23 cellular contexts compared by ENCODE assay signal in genomic region chr10:80192553-80192952, GRCh38. TPM values are rescaled to one million over a fixed set of nuclear protein-coding genes. Genes with fewer than 3 reads are reported as not detected.
DNase-seq lines count a peak whose midpoint lies in the region; ATAC-seq, FAIRE-seq and TF ChIP-seq lines count a peak whose summit lies in the region.
"Had no signal": no experiment of that assay in that cellular context is flagged by ENCODE, and none has a peak within 500 bp of the region (broad histone marks: within the 10 kb centered on the region; RNA-seq: fewer than 3 reads in every experiment).

No MANE protein-coding gene starts in this region.

- no peaks in the 10 kb centered on the region for H3K27me3 ChIP-seq in CD4-positive, CD25-positive, alpha-beta regulatory T cell (ENCODE audit: control insufficient read depth, insufficient read depth, low read length)
- H3K27me3 ChIP-seq in CD8-positive, alpha-beta memory T cell (ENCODE audit: insufficient read depth, low read length, poor library complexity, severe bottlenecking) = no peaks in the 10 kb centered on the region
- no peaks in the 10 kb centered on the region for H3K27me3 ChIP-seq in colonic mucosa
- H3K27me3 ChIP-seq in pancreas = no peaks in the 10 kb centered on the region
- H3K27me3 ChIP-seq: thyroid gland had no signal

- peaks cover 0 to 2% (median 0%) of the 10 kb centered on the region in 7 donors for H3K9me3 Mint-ChIP-seq in CD4-positive, CD25-positive, alpha-beta regulatory T cell
- no peaks in the 10 kb centered on the region for H3K9me3 Mint-ChIP-seq in CD8-positive, alpha-beta memory T cell

- H3K27ac Mint-ChIP-seq in CD4-positive, CD25-positive, alpha-beta regulatory T cell = peak overlapping the region in 1 of 3 donors; percentile 83
- peak overlapping the region in 6 of 8 donors; percentile 83 to 98 (median 91) for H3K27ac Mint-ChIP-seq in CD8-positive, alpha-beta memory T cell

- peak overlapping the region in 3 of 4 donors; percentile 4 to 90 (median 72) for H3K4me3 Mint-ChIP-seq in CD4-positive, CD25-positive, alpha-beta regulatory T cell
- H3K4me3 Mint-ChIP-seq in CD8-positive, alpha-beta memory T cell = no peak overlapping the region
- H3K4me3 Mint-ChIP-seq: neural crest cell had no signal

- peak overlapping the region in 1 of 2 donors; percentile 78 for H3K9ac ChIP-seq in colonic mucosa (ENCODE audit: low read depth in 2 of 2, low read length in 2 of 2)

- peaks cover 15% of the 10 kb centered on the region for H3K36me3 ChIP-seq in CD4-positive, CD25-positive, alpha-beta regulatory T cell (ENCODE audit: control insufficient read depth, insufficient read depth, low read length)
- H3K36me3 ChIP-seq in CD8-positive, alpha-beta memory T cell (ENCODE audit: insufficient read depth, low read length) = peaks cover 10% of the 10 kb centered on the region
- H3K36me3 ChIP-seq in colonic mucosa = no peaks in the 10 kb centered on the region
- no peaks in the 10 kb centered on the region for H3K36me3 ChIP-seq in pancreas
- H3K36me3 ChIP-seq: thyroid gland had no signal

- no peaks in the 10 kb centered on the region for H3K27me3 Mint-ChIP-seq in CD4-positive, CD25-positive, alpha-beta regulatory T cell
- no peaks in the 10 kb centered on the region for H3K27me3 Mint-ChIP-seq in CD8-positive, alpha-beta memory T cell

- peaks cover 0 to 2% of the 10 kb centered on the region in 2 experiments for H3K9me3 ChIP-seq in CD4-positive, CD25-positive, alpha-beta regulatory T cell (ENCODE audit: control insufficient read depth in 2 of 2, low read length in 2 of 2)
- H3K9me3 ChIP-seq in CD8-positive, alpha-beta memory T cell (ENCODE audit: low read length) = no peaks in the 10 kb centered on the region
- H3K9me3 ChIP-seq in colonic mucosa = no peaks in the 10 kb centered on the region
- no peaks in the 10 kb centered on the region for H3K9me3 ChIP-seq in pancreas
- H3K9me3 ChIP-seq: thyroid gland had no signal

- peak overlapping the region; percentile 53 for H3K27ac ChIP-seq in CD4-positive, CD25-positive, alpha-beta regulatory T cell (ENCODE audit: insufficient read depth, low read length, poor library complexity, severe bottlenecking)
- H3K27ac ChIP-seq in CD8-positive, alpha-beta memory T cell (ENCODE audit: low read depth, low read length) = no peak overlapping the region
- peak overlapping the region; percentile 73 for H3K27ac ChIP-seq in colonic mucosa
- H3K27ac ChIP-seq in pancreas = peak overlapping the region; percentile 0 to 99 (median 62)
- H3K27ac ChIP-seq: thyroid gland had no signal

- ATAC-seq in CD4-positive, CD25-positive, alpha-beta regulatory T cell (ENCODE audit: low read depth in 2 of 2) = no peak
- ATAC-seq in pancreas = no peak
- no peak for ATAC-seq in GM19463 (IDR thresholded peaks at IDR 0.05; ENCODE audit: unreplicated experiment)
- ATAC-seq: GM12878 had no signal

- H3K36me3 Mint-ChIP-seq in CD4-positive, CD25-positive, alpha-beta regulatory T cell = peaks cover 16% of the 10 kb centered on the region
- H3K36me3 Mint-ChIP-seq in CD8-positive, alpha-beta memory T cell = peaks cover 0 to 30% (median 8%) of the 10 kb centered on the region in 3 donors

- peaks cover 16 to 90% (median 72%) of the 10 kb centered on the region in 4 donors for H3K4me1 Mint-ChIP-seq in CD4-positive, CD25-positive, alpha-beta regulatory T cell
- peaks cover 71 to 89% (median 85%) of the 10 kb centered on the region in 3 donors for H3K4me1 Mint-ChIP-seq in CD8-positive, alpha-beta memory T cell
- H3K4me1 Mint-ChIP-seq: neural crest cell had no signal

- DNase-seq in CD4-positive, CD25-positive, alpha-beta regulatory T cell = no peak
- no peak for DNase-seq in CD8-positive, alpha-beta memory T cell
- DNase-seq in colonic mucosa = no peak
- no peak for DNase-seq in pancreas
- DNase-seq in midbrain (lab: John Stamatoyannopoulos, UW) = no peak
- no peak for DNase-seq in GDM1 (lab: John Stamatoyannopoulos, UW)
- DNase-seq: activated CD4-positive, alpha-beta T cell treated with anti-CD3 and anti-CD28 coated beads for 48 hours; dermis blood vessel endothelial cell; DMS153; foreskin fibroblast; hypothalamus; Karpas-422; kidney; mesenchymal stem cell; NCI-H1092; NCI-H2081 treated with DMSO at 0.1 percent for 48 hours; NCI-H524; stimulated activated CD4-positive, alpha-beta T cell treated with anti-CD3 and anti-CD28 coated beads, Interleukin-12 subunit alpha, Interleukin-12 subunit beta, amount 100 ng/mL, for 4 hours; thyroid gland had no signal

- peak overlapping the region; percentile 23 for H3K4me3 ChIP-seq in CD4-positive, CD25-positive, alpha-beta regulatory T cell (ENCODE audit: low read depth, low read length)
- no peak overlapping the region for H3K4me3 ChIP-seq in CD8-positive, alpha-beta memory T cell (ENCODE audit: low read length)
- H3K4me3 ChIP-seq in colonic mucosa (no peak overlapping the region), pancreas (no peak overlapping the region)
- H3K4me3 ChIP-seq: GM12878, thyroid gland had no signal

- no peak for FAIRE-seq in pancreas (lab: Jason Lieb, UNC)
- FAIRE-seq: GM12878, H1, kidney had no signal

- intact Hi-C loops in colonic mucosa (cut with DNase I) = no loop called here
- intact Hi-C loops in pancreas (cut with DNase I) = no loop called here

- peaks cover 92% of the 10 kb centered on the region for H3K4me1 ChIP-seq in CD4-positive, CD25-positive, alpha-beta regulatory T cell (ENCODE audit: control insufficient read depth, insufficient read depth, low read length, poor library complexity, severe bottlenecking)
- peaks cover 84% of the 10 kb centered on the region for H3K4me1 ChIP-seq in CD8-positive, alpha-beta memory T cell (ENCODE audit: insufficient read depth, low read length)
- peaks cover 37% of the 10 kb centered on the region for H3K4me1 ChIP-seq in colonic mucosa
- H3K4me1 ChIP-seq in pancreas = peaks cover 38 to 76% (median 52%) of the 10 kb centered on the region in 3 donors

- CTCF ChIA-PET in CD8-positive, alpha-beta memory T cell (lab: Charles Lee) = no interaction called here

- TF ChIP-seq CTCF in colonic mucosa (IDR thresholded peaks at IDR 0.05) (no peak), pancreas (IDR thresholded peaks at IDR 0.05) (no peak)

- POLR2A ChIA-PET in CD8-positive, alpha-beta memory T cell (lab: Charles Lee) = no interaction called here

RNA-seq across cellular contexts. Expression of gene ANXA11, which starts 12.8 kb away (rescaled TPM):
- total RNA-seq in CD4-positive, CD25-positive, alpha-beta regulatory T cell = 252 TPM
- 100 to 1,000 TPM; 253 to 316 (median 283) TPM for polyA plus RNA-seq in CD4-positive, CD25-positive, alpha-beta regulatory T cell
- 100 to 1,000 TPM; 211 to 217 TPM for total RNA-seq in CD8-positive, alpha-beta memory T cell
- 292 TPM for polyA plus RNA-seq in CD8-positive, alpha-beta memory T cell
- total RNA-seq in colonic mucosa (100 to 1,000 TPM; 271 to 353 TPM), pancreas (100 to 1,000 TPM in 2 of 6 donors, 10 to 100 TPM in 4; 74.0 to 140 (median 91.8) TPM)
- 100 to 1,000 TPM; 128 to 193 TPM for polyA plus RNA-seq in pancreas

Comparison
In these comparisons a context has a peak if more than half of its experiments do, and no peak if none do; other contexts are left out.
1. H3K4me3 Mint-ChIP-seq: peak in CD4-positive, CD25-positive, alpha-beta regulatory T cell (3 of 4); none in CD8-positive, alpha-beta memory T cell (0 of 7).